ENCODE assay signal across 8 cellular contexts in genomic region chr13:100394005-100394695, GRCh38.
DNase-seq lines count a peak whose midpoint lies in the region; ATAC-seq and TF ChIP-seq lines count a peak whose summit lies in the region.

No MANE protein-coding gene starts in this region.

- no peak for TF ChIP-seq CTCF in esophagus squamous epithelium (IDR thresholded peaks at IDR 0.05)

- no peaks in the 10 kb centered on the region for H3K9me3 ChIP-seq in esophagus squamous epithelium

- peak; percentile 64 for ATAC-seq in activated CD8-positive, alpha-beta memory T cell treated with anti-CD3 and anti-CD28 coated beads, Interleukin-2, amount 10 ng/mL, durations not matched to agents 7 days and 5 days
- peak; percentile 94 for ATAC-seq in GM21723 (IDR thresholded peaks at IDR 0.05; ENCODE audit: unreplicated experiment)
- ATAC-seq in esophagus mucosa = no peak

- H3K4me1 Mint-ChIP-seq in activated CD8-positive, alpha-beta memory T cell treated with anti-CD3 and anti-CD28 coated beads, Interleukin-2, amount 10 ng/mL, durations not matched to agents 7 days and 5 days = peaks cover 38% of the 10 kb centered on the region

- H3K9me3 Mint-ChIP-seq in activated CD8-positive, alpha-beta memory T cell treated with anti-CD3 and anti-CD28 coated beads, Interleukin-2, amount 10 ng/mL, durations not matched to agents 7 days and 5 days (ENCODE audit: low read depth) = peaks cover 2% of the 10 kb centered on the region

- H3K36me3 ChIP-seq in esophagus squamous epithelium = no peaks in the 10 kb centered on the region

- peaks cover 15% of the 10 kb centered on the region for H3K36me3 Mint-ChIP-seq in activated CD8-positive, alpha-beta memory T cell treated with anti-CD3 and anti-CD28 coated beads, Interleukin-2, amount 10 ng/mL, durations not matched to agents 7 days and 5 days

- intact Hi-C loops in esophagus squamous epithelium (cut with DNase I) = no loop called here

- no peak for TF ChIP-seq POLR2A in esophagus squamous epithelium (IDR thresholded peaks at IDR 0.05)

- H3K27ac Mint-ChIP-seq in activated CD8-positive, alpha-beta memory T cell treated with anti-CD3 and anti-CD28 coated beads, Interleukin-2, amount 10 ng/mL, durations not matched to agents 7 days and 5 days = peak overlapping the region; percentile 89

- peak overlapping the region; percentile 44 for H3K4me3 Mint-ChIP-seq in activated CD8-positive, alpha-beta memory T cell treated with anti-CD3 and anti-CD28 coated beads, Interleukin-2, amount 10 ng/mL, durations not matched to agents 7 days and 5 days

- peak overlapping the region in 3 of 4 donors; percentile 3 to 76 (median 62) for H3K27ac ChIP-seq in esophagus squamous epithelium

- CTCF ChIA-PET in activated CD8-positive, alpha-beta memory T cell treated with anti-CD3 and anti-CD28 coated beads, Interleukin-2, amount 10 ng/mL, durations not matched to agents 7 days and 5 days (lab: Charles Lee) = no interaction called here

- H3K4me3 ChIP-seq in Jurkat, Clone E6-1 (ENCODE audit: low read length) = peak overlapping the region; percentile 15
- H3K4me3 ChIP-seq in esophagus squamous epithelium = no peak overlapping the region

- peaks cover 0 to 17% (median 13%) of the 10 kb centered on the region in 3 donors for H3K4me1 ChIP-seq in esophagus squamous epithelium

- DNase-seq in activated CD8-positive, alpha-beta memory T cell treated with anti-CD3 and anti-CD28 coated beads, Interleukin-2, amount 10 ng/mL, durations not matched to agents 7 days and 5 days = peak; percentile 70
- DNase-seq in activated CD8-positive, alpha-beta memory T cell treated with anti-CD3 and anti-CD28 coated beads for 24 hours = no peak
- DNase-seq in Jurkat, Clone E6-1 (ENCODE audit: low read depth, low spot score) = peak; percentile 68
- no peak for DNase-seq in esophagus squamous epithelium (lab: John Stamatoyannopoulos, UW)
- no peak for DNase-seq in mesenteric fat pad (ENCODE audit: low spot score)
- DNase-seq in NCI-H524 treated with DMSO at 0.1 percent for 48 hours (lab: John Stamatoyannopoulos, UW) = no peak

- no peaks in the 10 kb centered on the region for H3K27me3 ChIP-seq in esophagus squamous epithelium

- WGBS in esophagus squamous epithelium, 2 donors = 59 to 63% methylated on average over 9 of the region's 9 CpGs

- no peaks in the 10 kb centered on the region for H3K27me3 Mint-ChIP-seq in activated CD8-positive, alpha-beta memory T cell treated with anti-CD3 and anti-CD28 coated beads, Interleukin-2, amount 10 ng/mL, durations not matched to agents 7 days and 5 days

Comparison
In these comparisons a context has a peak if more than half of its experiments do, and no peak if none do; other contexts are left out.
1. DNase-seq: peak in activated CD8-positive, alpha-beta memory T cell treated with anti-CD3 and anti-CD28 coated beads, Interleukin-2, amount 10 ng/mL, durations not matched to agents 7 days and 5 days (single experiment) and Jurkat, Clone E6-1 (single experiment); none in activated CD8-positive, alpha-beta memory T cell treated with anti-CD3 and anti-CD28 coated beads for 24 hours (single experiment), esophagus squamous epithelium (single experiment), mesenteric fat pad (single experiment) and NCI-H524 treated with DMSO at 0.1 percent for 48 hours (single experiment).